8 cellular contexts compared by ENCODE assay signal in the genomic region with DNA sequence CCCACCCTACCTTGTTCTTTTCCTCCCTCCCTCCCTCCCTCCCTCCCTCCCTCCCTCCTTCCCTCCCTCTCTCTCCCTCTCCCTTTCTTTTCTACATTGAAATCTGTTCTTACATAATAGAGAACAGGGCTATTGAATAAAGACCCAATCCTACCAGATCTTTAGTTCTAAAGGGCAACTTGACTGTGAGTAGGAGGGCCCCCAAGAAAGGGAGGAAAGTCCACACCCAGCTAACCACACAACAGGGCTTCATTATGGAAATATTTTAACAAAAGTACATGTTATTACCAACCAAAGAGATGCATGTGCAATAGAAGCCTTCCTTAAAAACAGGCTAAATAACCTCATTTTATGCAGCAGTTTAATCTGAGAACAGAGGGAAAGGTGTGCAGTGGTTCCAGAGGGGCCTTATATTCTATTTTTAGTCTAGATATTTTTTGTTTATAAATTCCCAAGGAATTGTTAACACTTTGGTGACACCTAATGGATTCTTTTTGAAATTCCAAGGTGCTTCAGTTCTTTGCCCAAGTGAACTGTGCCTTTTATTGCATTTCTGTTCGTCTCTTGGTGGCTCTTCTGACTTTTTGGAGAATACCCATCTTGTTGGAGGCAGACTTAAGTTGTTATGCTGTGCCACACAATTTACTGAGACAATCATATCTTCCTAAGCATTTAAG.
DNase-seq lines count a peak whose midpoint lies in the region; ATAC-seq and TF ChIP-seq lines count a peak whose summit lies in the region.

No MANE protein-coding gene starts in this region.

- H2BK15ac ChIP-seq in mesenchymal stem cell (ENCODE audit: low read depth, poor library complexity, severe bottlenecking) = no peak overlapping the region

- TF ChIP-seq CTCF in body of pancreas (IDR thresholded peaks at IDR 0.05) = peak in 6 of 7 experiments; percentile 13 to 56 (median 46)

- no peak overlapping the region for H3K9ac ChIP-seq in mesenchymal stem cell (ENCODE audit: low read length)

- 17 to 24% methylated on average over 1 of the region's 1 CpG for WGBS in body of pancreas, 2 donors
- WGBS in mesenchymal stem cell = no CpG with 5 or more reads among the region's 1 CpG

- H3K36me3 Mint-ChIP-seq in activated CD4-positive, alpha-beta T cell treated with anti-CD3 and anti-CD28 coated beads, Interleukin-2, amount 10 ng/mL, durations not matched to agents 24 days and 14 days (ENCODE audit: low read depth) = peaks cover 49% of the 10 kb centered on the region

- no peak overlapping the region for H3K4ac ChIP-seq in mesenchymal stem cell (ENCODE audit: low read depth in 1 of 2, low read length in 2 of 2)

- H2AFZ ChIP-seq in mesenchymal stem cell (ENCODE audit: low read depth, low read length) = no peak overlapping the region

- H3K4me3 ChIP-seq in body of pancreas (no peak overlapping the region), mesenchymal stem cell (ENCODE audit: insufficient read depth in 1 of 2, low read depth in 1 of 2, low read length in 2 of 2) (no peak overlapping the region)

- no peak overlapping the region for H4K8ac ChIP-seq in mesenchymal stem cell (ENCODE audit: low read length)

- H2BK12ac ChIP-seq in mesenchymal stem cell (ENCODE audit: low read length in 2 of 2) = no peak overlapping the region

- H2AK5ac ChIP-seq in mesenchymal stem cell (ENCODE audit: low read length, severe bottlenecking) = no peak overlapping the region

- H3K27me3 Mint-ChIP-seq in activated CD4-positive, alpha-beta T cell treated with anti-CD3 and anti-CD28 coated beads, Interleukin-2, amount 10 ng/mL, durations not matched to agents 24 days and 14 days = no peaks in the 10 kb centered on the region

- no peaks in the 10 kb centered on the region for H3K9me3 Mint-ChIP-seq in activated CD4-positive, alpha-beta T cell treated with anti-CD3 and anti-CD28 coated beads, Interleukin-2, amount 10 ng/mL, durations not matched to agents 24 days and 14 days

- no peak overlapping the region for H3K14ac ChIP-seq in mesenchymal stem cell (ENCODE audit: low read length in 2 of 2)

- no peak overlapping the region for H2BK120ac ChIP-seq in mesenchymal stem cell (ENCODE audit: low read depth, low read length)

- no peak for TF ChIP-seq POLR2A in body of pancreas (IDR thresholded peaks at IDR 0.05)

- H3K27ac ChIP-seq in body of pancreas (peak overlapping the region in 1 of 4 donors; percentile 13), mesenchymal stem cell (ENCODE audit: low read length, poor library complexity, severe bottlenecking) (no peak overlapping the region)

- no peak overlapping the region for H3K18ac ChIP-seq in mesenchymal stem cell (ENCODE audit: low read depth in 1 of 2, low read length in 2 of 2)

- peaks cover 58% of the 10 kb centered on the region for H3K4me1 Mint-ChIP-seq in activated CD4-positive, alpha-beta T cell treated with anti-CD3 and anti-CD28 coated beads, Interleukin-2, amount 10 ng/mL, durations not matched to agents 24 days and 14 days

- H3K9me3 ChIP-seq in body of pancreas = no peaks in the 10 kb centered on the region
- no peaks in the 10 kb centered on the region for H3K9me3 ChIP-seq in mesenchymal stem cell (ENCODE audit: control insufficient read depth, low read length)

- ATAC-seq in body of pancreas (no peak), HG02981 (IDR thresholded peaks at IDR 0.05; ENCODE audit: unreplicated experiment) (no peak)

- no peak overlapping the region for H2BK5ac ChIP-seq in mesenchymal stem cell (ENCODE audit: low read depth, low read length, poor library complexity, severe bottlenecking)

- no peak overlapping the region for H3K4me2 ChIP-seq in mesenchymal stem cell (ENCODE audit: low read length, poor library complexity, severe bottlenecking)

- H3K27me3 ChIP-seq in body of pancreas = no peaks in the 10 kb centered on the region
- H3K27me3 ChIP-seq in mesenchymal stem cell (ENCODE audit: control insufficient read depth in 1 of 2, insufficient read depth in 1 of 2, low read length in 2 of 2) = no peaks in the 10 kb centered on the region

- DNase-seq in DMS114 treated with DMSO at 0.1 percent for 48 hours (lab: John Stamatoyannopoulos, UW; ENCODE audit: unreplicated experiment) = peak; percentile 30
- DNase-seq in LoVo (ENCODE audit: low spot score) = peak; percentile 48
- no peak for DNase-seq in body of pancreas
- peak; percentile 60 for DNase-seq in mesenchymal stem cell
- DNase-seq in activated CD4-positive, alpha-beta T cell treated with anti-CD3 and anti-CD28 coated beads, Interleukin-2, amount 10 ng/mL, durations not matched to agents 24 days and 14 days = no peak
- no peak for DNase-seq in C1 segment of cervical spinal cord (lab: John Stamatoyannopoulos, UW)
- no peak for DNase-seq in epidermal melanocyte (ENCODE audit: insufficient read length, low spot score)

- intact Hi-C loops in body of pancreas (cut with DNase I) = no loop called here
- intact Hi-C loops in activated CD4-positive, alpha-beta T cell treated with anti-CD3 and anti-CD28 coated beads, Interleukin-2, amount 10 ng/mL, durations not matched to agents 24 days and 14 days (cut with micrococcal nuclease) = no loop called here

- no peak overlapping the region for H3K23ac ChIP-seq in mesenchymal stem cell (ENCODE audit: low read length in 2 of 2)

- H3K36me3 ChIP-seq in body of pancreas (replicated peaks in 1 of 2; ENCODE audit: insufficient read depth in 1 of 2, low read depth in 2 of 2) (peaks cover 0 to 3% of the 10 kb centered on the region in 2 donors), mesenchymal stem cell (ENCODE audit: control insufficient read depth in 1 of 2, insufficient read depth in 2 of 2, low read depth in 1 of 2, low read length in 2 of 2) (peaks cover 8 to 11% of the 10 kb centered on the region in 2 experiments)

- peaks cover 5% of the 10 kb centered on the region for H3K4me1 ChIP-seq in body of pancreas
- H3K4me1 ChIP-seq in mesenchymal stem cell (ENCODE audit: control insufficient read depth, insufficient read depth, low read depth, low read length) = peaks cover 1% of the 10 kb centered on the region

- no peak overlapping the region for H4K91ac ChIP-seq in mesenchymal stem cell (ENCODE audit: low read length)

- peaks cover 7% of the 10 kb centered on the region for H3K79me1 ChIP-seq in mesenchymal stem cell (replicated peaks; ENCODE audit: low read length, poor library complexity, severe bottlenecking)

- no peak overlapping the region for H3K27ac Mint-ChIP-seq in activated CD4-positive, alpha-beta T cell treated with anti-CD3 and anti-CD28 coated beads, Interleukin-2, amount 10 ng/mL, durations not matched to agents 24 days and 14 days

- no peak overlapping the region for H3K4me3 Mint-ChIP-seq in activated CD4-positive, alpha-beta T cell treated with anti-CD3 and anti-CD28 coated beads, Interleukin-2, amount 10 ng/mL, durations not matched to agents 24 days and 14 days

Comparison
In these comparisons a context has a peak if more than half of its experiments do, and no peak if none do; other contexts are left out.
1. DNase-seq: peak in DMS114 treated with DMSO at 0.1 percent for 48 hours (single experiment), LoVo (single experiment) and mesenchymal stem cell (single experiment); none in body of pancreas (0 of 4), activated CD4-positive, alpha-beta T cell treated with anti-CD3 and anti-CD28 coated beads, Interleukin-2, amount 10 ng/mL, durations not matched to agents 24 days and 14 days (single experiment), C1 segment of cervical spinal cord (0 of 14) and epidermal melanocyte (single experiment).